In genomic region chr9:86946712-86947145, GRCh38 we compare ENCODE assay signal across 8 cellular contexts.
DNase-seq lines count a peak whose midpoint lies in the region; ATAC-seq and TF ChIP-seq lines count a peak whose summit lies in the region.

No MANE protein-coding gene starts in this region.

- in situ Hi-C loops in T47D (cut with HindIII; ENCODE audit: low pct_unique_long_range_greater_than_20kb, low sequenced_read_pairs), result no loop called here

- DNase-seq in RWPE2 (ENCODE audit: low spot score) (peak; percentile 62), T47D (ENCODE audit: low read depth in 1 of 2, low spot score in 1 of 2) (peak; percentile 11 to 30), DMS114 treated with DMSO at 0.1 percent for 48 hours (lab: John Stamatoyannopoulos, UW; ENCODE audit: unreplicated experiment) (no peak), DMS153 treated with DMSO at 0.1 percent for 48 hours (lab: John Stamatoyannopoulos, UW; ENCODE audit: unreplicated experiment) (no peak)
- peak in 2 of 3 experiments; percentile 9 to 25 for DNase-seq in stimulated activated CD4-positive, alpha-beta T cell treated with anti-CD3 and anti-CD28 coated beads, TNF-alpha, amount 100 ng/mL, for 24 hours (ENCODE audit: low read depth in 3 of 3)

- no peak for TF ChIP-seq CTCF in RWPE2 (IDR thresholded peaks at IDR 0.05; ENCODE audit: poor library complexity, severe bottlenecking)

- H3K27me3 ChIP-seq in RWPE2 (ENCODE audit: insufficient read depth, poor library complexity, severe bottlenecking) (no peaks in the 10 kb centered on the region), layer of hippocampus (ENCODE audit: control insufficient read depth, insufficient read depth, low read length) (no peaks in the 10 kb centered on the region)

- ATAC-seq in HG02884 (IDR thresholded peaks at IDR 0.05; ENCODE audit: unreplicated experiment), result peak; percentile 2
- no peak for ATAC-seq in RWPE2 (ENCODE audit: low read depth)

- H3K9me3 ChIP-seq in RWPE2 (ENCODE audit: severe bottlenecking), result no peaks in the 10 kb centered on the region

- no peaks in the 10 kb centered on the region for H3K36me3 ChIP-seq in RWPE2 (ENCODE audit: low read depth)

- peak overlapping the region; percentile 72 for H3K27ac ChIP-seq in RWPE2 (ENCODE audit: poor library complexity, severe bottlenecking)
- H3K27ac ChIP-seq in layer of hippocampus (ENCODE audit: low read depth, low read length), result peak overlapping the region; percentile 97

- H3K4me3 ChIP-seq in GM08714 (ENCODE audit: low read length) (peak overlapping the region; percentile 87; the same call in 1 of the 2 replicates), RWPE2 (ENCODE audit: severe bottlenecking) (peak overlapping the region; percentile 70)

- no peaks in the 10 kb centered on the region for H3K4me1 ChIP-seq in RWPE2 (ENCODE audit: insufficient read depth, poor library complexity, severe bottlenecking)

Comparison
In these comparisons a context has a peak if more than half of its experiments do, and no peak if none do; other contexts are left out.
1. DNase-seq: peak in RWPE2 (single experiment), T47D (2 of 2) and stimulated activated CD4-positive, alpha-beta T cell treated with anti-CD3 and anti-CD28 coated beads, TNF-alpha, amount 100 ng/mL, for 24 hours (2 of 3); none in DMS114 treated with DMSO at 0.1 percent for 48 hours (single experiment) and DMS153 treated with DMSO at 0.1 percent for 48 hours (single experiment).